In the genomic region with DNA sequence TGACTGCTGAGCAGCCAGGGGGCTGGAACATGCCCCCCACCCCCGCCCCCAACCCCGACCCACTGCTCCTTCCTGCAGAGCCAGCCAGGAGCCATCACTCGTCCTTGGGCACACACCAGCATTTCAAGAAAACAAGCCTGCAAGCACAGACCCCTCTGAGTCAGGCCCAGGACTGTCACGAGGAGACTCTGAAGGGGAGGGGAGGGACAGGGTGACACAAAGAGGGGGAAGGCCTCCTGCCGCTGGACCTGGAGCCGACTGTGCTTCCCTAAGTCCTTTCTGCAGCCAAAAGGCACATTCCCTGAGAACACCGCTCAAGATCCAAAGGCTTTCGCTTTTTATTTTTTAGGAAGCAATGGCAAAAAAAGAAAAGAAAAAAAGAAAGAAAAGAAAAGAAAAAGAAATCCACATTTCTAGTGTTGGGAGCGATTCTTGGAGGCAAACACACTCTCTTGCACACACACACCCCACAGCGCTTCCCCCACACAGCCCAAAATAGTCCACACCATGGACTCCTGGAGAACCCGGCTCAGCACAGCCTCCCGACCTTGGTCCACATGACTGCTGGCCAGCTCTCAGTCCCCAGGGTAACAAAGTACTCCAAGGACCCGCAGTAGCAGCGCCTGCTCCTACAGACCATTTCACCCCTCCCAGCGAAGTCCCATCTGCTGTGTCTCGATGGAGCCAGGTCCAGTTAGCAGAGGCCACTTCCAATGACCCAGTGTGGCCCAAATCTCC, we compare ENCODE assay signal across 13 cellular contexts.
DNase-seq lines count a peak whose midpoint lies in the region; ATAC-seq and TF ChIP-seq lines count a peak whose summit lies in the region.
"Had no signal": no experiment of that assay in that cellular context is flagged by ENCODE, and none has a peak within 500 bp of the region (broad histone marks: within the 10 kb centered on the region; RNA-seq: fewer than 3 reads in every experiment).

No MANE protein-coding gene starts in this region.

- H2BK12ac ChIP-seq in trophoblast cell (ENCODE audit: low read length): peak overlapping the region; percentile 20

- H2AK5ac ChIP-seq in trophoblast cell (ENCODE audit: low read length): no peak overlapping the region

- intact Hi-C loops in transverse colon (cut with DNase I; ENCODE audit: low total_unique reads): no loop called here

- peak overlapping the region; percentile 35 for H3K14ac ChIP-seq in trophoblast cell (ENCODE audit: low read length)

- peak overlapping the region; percentile 55 for H4K8ac ChIP-seq in trophoblast cell (ENCODE audit: low read depth, low read length)

- H4K12ac ChIP-seq in trophoblast cell (ENCODE audit: low read depth, low read length): no peak overlapping the region

- H3K79me2 ChIP-seq in trophoblast cell (ENCODE audit: control insufficient read depth, insufficient read depth, low read length, poor library complexity): no peaks in the 10 kb centered on the region

- no peak overlapping the region for H3K4me2 ChIP-seq in trophoblast cell (ENCODE audit: low read length)

- no peak overlapping the region for H3K18ac ChIP-seq in trophoblast cell (ENCODE audit: low read length)

- H4K91ac ChIP-seq in trophoblast cell (ENCODE audit: low read depth, low read length): peak overlapping the region; percentile 69

- no peak for TF ChIP-seq POLR2A in transverse colon (IDR thresholded peaks at IDR 0.05)

- no peak overlapping the region for H2BK5ac ChIP-seq in trophoblast cell (ENCODE audit: low read depth, low read length, poor library complexity)

- no peak overlapping the region for H3K23ac ChIP-seq in trophoblast cell (ENCODE audit: low read length)

- H3K4me3 ChIP-seq in coronary artery: peak overlapping the region; percentile 58
- H3K4me3 ChIP-seq in trophoblast cell (ENCODE audit: low read depth, low read length): no peak overlapping the region
- H3K4me3 ChIP-seq in transverse colon: no peak overlapping the region

- H3K27ac ChIP-seq in coronary artery (peak overlapping the region; percentile 80 to 85), trophoblast cell (ENCODE audit: low read depth, low read length) (no peak overlapping the region), transverse colon (no peak overlapping the region)

- H2AFZ ChIP-seq in trophoblast cell (ENCODE audit: insufficient read depth, low read length, poor library complexity): no peak overlapping the region

- peaks cover 19% of the 10 kb centered on the region for H3K79me1 ChIP-seq in trophoblast cell (ENCODE audit: low read length)

- TF ChIP-seq CTCF in coronary artery (IDR thresholded peaks at IDR 0.05) (no peak), transverse colon (IDR thresholded peaks at IDR 0.05) (no peak)

- WGBS in trophoblast cell (ENCODE audit: extremely low coverage, insufficient coverage, insufficient read length): no CpG with 5 or more reads among the region's 16 CpGs
- WGBS in transverse colon (ENCODE audit: low coverage in 1 of 2), 2 donors: 89 to 100% methylated on average over 1 to 16 of the region's 16 CpGs

- peak overlapping the region; percentile 36 for H2BK120ac ChIP-seq in trophoblast cell (ENCODE audit: insufficient read depth, low read length, poor library complexity)

- no peaks in the 10 kb centered on the region for H3K36me3 ChIP-seq in trophoblast cell (ENCODE audit: control insufficient read depth in 1 of 2, insufficient read depth in 2 of 2, low read length in 2 of 2)
- no peaks in the 10 kb centered on the region for H3K36me3 ChIP-seq in transverse colon

- H3K9me3 ChIP-seq in trophoblast cell (ENCODE audit: insufficient read depth, low read depth, low read length) (peaks cover 1% of the 10 kb centered on the region), transverse colon (no peaks in the 10 kb centered on the region)

- no peaks in the 10 kb centered on the region for H3K27me3 ChIP-seq in trophoblast cell (ENCODE audit: insufficient read depth, low read length)
- H3K27me3 ChIP-seq in transverse colon: no peaks in the 10 kb centered on the region

- H3K4me1 ChIP-seq in trophoblast cell (ENCODE audit: control insufficient read depth in 1 of 2, insufficient read depth in 2 of 2, low read length in 2 of 2) (peaks cover 17 to 25% of the 10 kb centered on the region in 2 experiments), transverse colon (no peaks in the 10 kb centered on the region)

- no peak overlapping the region for H3K9ac ChIP-seq in trophoblast cell (ENCODE audit: low read length)

- no peak overlapping the region for H3K4ac ChIP-seq in trophoblast cell (ENCODE audit: low read depth, low read length)

- DNase-seq in G401 (ENCODE audit: low spot score): peak; percentile 83
- peak; percentile 79 for DNase-seq in coronary artery (ENCODE audit: low spot score)
- peak; percentile 91 for DNase-seq in islet precursor cell
- DNase-seq in trophoblast cell: no peak
- no peak for DNase-seq in ecto neural progenitor cell (ENCODE audit: low spot score)
- no peak for DNase-seq in transverse colon
- DNase-seq: activated CD4-positive, alpha-beta memory T cell treated with anti-CD3 and anti-CD28 coated beads for 36 hours; activated naive CD4-positive, alpha-beta T cell treated with anti-CD3 and anti-CD28 coated beads for 36 hours; NCI-H1092; NCI-H524 treated with DMSO at 0.1 percent for 48 hours; T1000 had no signal

- TF ChIP-seq EP300 in transverse colon (IDR thresholded peaks at IDR 0.05; ENCODE audit: low read depth): no peak

- in situ Hi-C loops in G401 (cut with HindIII; ENCODE audit: low sequenced_read_pairs) (no loop called here), transverse colon (cut with MboI; ENCODE audit: low pct_ligation_motif_present in 1 of 4, low pct_unique_long_range_greater_than_20kb in 1 of 4, low sequenced_read_pairs in 3 of 4) (no loop called here)

- ATAC-seq in HG03039 (IDR thresholded peaks at IDR 0.05; ENCODE audit: unreplicated experiment) (no peak), HG03469 (IDR thresholded peaks at IDR 0.05; ENCODE audit: unreplicated experiment) (no peak)

Comparison
In these comparisons a context has a peak if more than half of its experiments do, and no peak if none do; other contexts are left out.
1. DNase-seq: peak in G401 (single experiment), coronary artery (single experiment) and islet precursor cell (single experiment); none in trophoblast cell (0 of 2), ecto neural progenitor cell (single experiment) and transverse colon (single experiment).
2. H3K27ac ChIP-seq: peak in coronary artery (2 of 2); none in trophoblast cell (single experiment) and transverse colon (0 of 4).